ENCODE assay signal across 8 cellular contexts in the genomic region with DNA sequence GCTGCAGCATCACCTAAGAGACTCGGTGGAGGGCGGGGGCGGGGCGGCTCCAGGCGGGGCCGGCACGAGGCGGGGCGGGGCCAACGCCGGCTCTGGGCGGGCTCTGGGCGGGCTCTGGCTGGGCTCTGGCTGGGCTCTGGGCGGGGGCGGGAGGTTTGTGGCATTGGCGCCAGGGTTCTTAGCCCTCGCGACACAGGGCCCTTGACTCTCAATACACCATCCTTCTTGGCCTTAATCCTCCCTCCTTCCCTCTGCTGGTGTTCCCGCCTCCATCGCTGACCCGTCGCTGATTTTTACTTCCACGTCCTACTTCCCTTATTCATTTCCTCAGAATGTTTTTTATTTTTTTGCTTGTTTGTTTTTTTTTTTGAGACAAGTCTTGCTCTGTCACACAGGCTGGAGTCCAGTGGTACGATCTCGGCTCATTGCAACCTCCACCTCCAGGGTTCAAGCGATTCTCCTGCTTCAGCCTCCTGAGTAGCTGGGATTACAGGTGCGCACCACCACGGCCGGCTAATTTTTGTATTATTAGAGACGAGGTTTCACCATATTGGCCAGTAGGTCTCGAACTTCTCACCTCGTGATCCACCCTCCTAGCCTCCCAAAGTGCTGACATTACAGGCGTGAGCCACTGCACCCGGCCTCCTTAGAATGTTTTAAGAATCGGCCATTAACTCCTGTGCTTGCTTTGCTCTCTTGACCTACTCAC. TPM values are rescaled to one million over a fixed set of nuclear protein-coding genes. Genes with fewer than 3 reads are reported as not detected.
DNase-seq lines count a peak whose midpoint lies in the region; ATAC-seq and TF ChIP-seq lines count a peak whose summit lies in the region.

A gene with protein sequence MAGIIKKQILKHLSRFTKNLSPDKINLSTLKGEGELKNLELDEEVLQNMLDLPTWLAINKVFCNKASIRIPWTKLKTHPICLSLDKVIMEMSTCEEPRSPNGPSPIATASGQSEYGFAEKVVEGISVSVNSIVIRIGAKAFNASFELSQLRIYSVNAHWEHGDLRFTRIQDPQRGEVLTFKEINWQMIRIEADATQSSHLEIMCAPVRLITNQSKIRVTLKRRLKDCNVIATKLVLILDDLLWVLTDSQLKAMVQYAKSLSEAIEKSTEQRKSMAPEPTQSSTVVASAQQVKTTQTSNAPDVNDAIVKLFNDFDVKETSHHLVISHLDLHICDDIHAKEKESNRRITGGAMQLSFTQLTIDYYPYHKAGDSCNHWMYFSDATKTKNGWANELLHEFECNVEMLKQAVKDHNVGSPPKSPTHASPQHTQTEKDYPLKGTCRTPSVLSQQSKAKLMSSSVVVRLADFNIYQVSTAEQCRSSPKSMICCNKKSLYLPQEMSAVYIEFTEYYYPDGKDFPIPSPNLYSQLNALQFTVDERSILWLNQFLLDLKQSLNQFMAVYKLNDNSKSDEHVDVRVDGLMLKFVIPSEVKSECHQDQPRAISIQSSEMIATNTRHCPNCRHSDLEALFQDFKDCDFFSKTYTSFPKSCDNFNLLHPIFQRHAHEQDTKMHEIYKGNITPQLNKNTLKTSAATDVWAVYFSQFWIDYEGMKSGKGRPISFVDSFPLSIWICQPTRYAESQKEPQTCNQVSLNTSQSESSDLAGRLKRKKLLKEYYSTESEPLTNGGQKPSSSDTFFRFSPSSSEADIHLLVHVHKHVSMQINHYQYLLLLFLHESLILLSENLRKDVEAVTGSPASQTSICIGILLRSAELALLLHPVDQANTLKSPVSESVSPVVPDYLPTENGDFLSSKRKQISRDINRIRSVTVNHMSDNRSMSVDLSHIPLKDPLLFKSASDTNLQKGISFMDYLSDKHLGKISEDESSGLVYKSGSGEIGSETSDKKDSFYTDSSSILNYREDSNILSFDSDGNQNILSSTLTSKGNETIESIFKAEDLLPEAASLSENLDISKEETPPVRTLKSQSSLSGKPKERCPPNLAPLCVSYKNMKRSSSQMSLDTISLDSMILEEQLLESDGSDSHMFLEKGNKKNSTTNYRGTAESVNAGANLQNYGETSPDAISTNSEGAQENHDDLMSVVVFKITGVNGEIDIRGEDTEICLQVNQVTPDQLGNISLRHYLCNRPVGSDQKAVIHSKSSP (N-terminal part only) (minus strand): TSS at position 24 of the 709 bp plus-strand sequence. CDS start 239 bp downstream, outside the sequence.

- intact Hi-C loops in tibial artery (cut with DNase I; ENCODE audit: low total_unique reads) = loop anchor here (5.0 kb wide), 1 partner anchor 231 kb away; no protein-coding TSS in a partner anchor

- peak within 1 kb of the TSS; percentile 71 for H3K14ac ChIP-seq in trophoblast cell (ENCODE audit: low read length)

- peak within 1 kb of the TSS; percentile 80 for H4K91ac ChIP-seq in trophoblast cell (ENCODE audit: low read depth, low read length)

- H3K27me3 ChIP-seq in cardiac muscle cell (no peaks in the 10 kb centered on the region), trophoblast cell (ENCODE audit: insufficient read depth, low read length) (no peaks in the 10 kb centered on the region), tibial artery (no peaks in the 10 kb centered on the region)

- no CpG with 5 or more reads among the region's 35 CpGs for WGBS in trophoblast cell (ENCODE audit: extremely low coverage, insufficient coverage, insufficient read length)

- H2AFZ ChIP-seq in trophoblast cell (ENCODE audit: insufficient read depth, low read length, poor library complexity) = peak within 1 kb of the TSS; percentile 38

- peak within 1 kb of the TSS; percentile 27 for H2BK12ac ChIP-seq in trophoblast cell (ENCODE audit: low read length)

- H3K36me3 ChIP-seq in cardiac muscle cell = no peaks in the 10 kb centered on the region
- no peaks in the 10 kb centered on the region for H3K36me3 ChIP-seq in trophoblast cell (ENCODE audit: control insufficient read depth in 1 of 2, insufficient read depth in 2 of 2, low read length in 2 of 2)
- no peaks in the 10 kb centered on the region for H3K36me3 ChIP-seq in tibial artery

- H4K8ac ChIP-seq in trophoblast cell (ENCODE audit: low read depth, low read length) = peak within 1 kb of the TSS; percentile 71

- H3K79me1 ChIP-seq in trophoblast cell (ENCODE audit: low read length) = peaks cover 8% of the 10 kb centered on the region

- peaks cover 17% of the 10 kb centered on the region for H3K4me1 ChIP-seq in cardiac muscle cell (ENCODE audit: low read depth)
- peaks cover 0 to 2% of the 10 kb centered on the region in 2 experiments for H3K4me1 ChIP-seq in trophoblast cell (ENCODE audit: control insufficient read depth in 1 of 2, insufficient read depth in 2 of 2, low read length in 2 of 2)
- peaks cover 0 to 38% (median 20%) of the 10 kb centered on the region in 4 donors for H3K4me1 ChIP-seq in tibial artery

- H3K4me3 ChIP-seq in GM12875 (ENCODE audit: low read depth, low read length) (peak within 1 kb of the TSS; percentile 98), cardiac muscle cell (peak within 1 kb of the TSS; percentile 97), trophoblast cell (ENCODE audit: low read depth, low read length) (peak within 1 kb of the TSS; percentile 90), tibial artery (peak within 1 kb of the TSS; percentile 97 to 99)

- peak within 1 kb of the TSS; percentile 70 for H3K18ac ChIP-seq in trophoblast cell (ENCODE audit: low read length)

- no peak within 1 kb of the TSS for H3K23ac ChIP-seq in trophoblast cell (ENCODE audit: low read length)

- H3K27ac ChIP-seq in cardiac muscle cell (peak within 1 kb of the TSS; percentile 97), trophoblast cell (ENCODE audit: low read depth, low read length) (peak within 1 kb of the TSS; percentile 62), tibial artery (peak within 1 kb of the TSS; percentile 100)

- DNase-seq in NCI-H1417 (lab: John Stamatoyannopoulos, UW) (peak; percentile 95 to 97 (median 96)), T follicular helper cell (ENCODE audit: low read depth) (peak; percentile 87), cardiac muscle cell (ENCODE audit: low read depth in 1 of 2, low spot score in 1 of 2) (peak; percentile 87 to 94), trophoblast cell (peak; percentile 81 to 83), tibial artery (peak; percentile 91 to 97)
- DNase-seq in activated naive CD8-positive, alpha-beta T cell treated with anti-CD3 and anti-CD28 coated beads, Interleukin-2, amount 50 U/mL, for 16 hours (ENCODE audit: low read depth, low spot score) = peak; percentile 87

- peak within 1 kb of the TSS; percentile 71 for H3K4ac ChIP-seq in trophoblast cell (ENCODE audit: low read depth, low read length)

- peak within 1 kb of the TSS; percentile 79 for H3K9ac ChIP-seq in trophoblast cell (ENCODE audit: low read length)

- peak within 1 kb of the TSS; percentile 59 for H2BK120ac ChIP-seq in trophoblast cell (ENCODE audit: insufficient read depth, low read length, poor library complexity)

- peak within 1 kb of the TSS; percentile 24 for H4K12ac ChIP-seq in trophoblast cell (ENCODE audit: low read depth, low read length)

- H3K4me2 ChIP-seq in trophoblast cell (ENCODE audit: low read length) = peak within 1 kb of the TSS; percentile 99

- peaks cover 7% of the 10 kb centered on the region for H3K79me2 ChIP-seq in trophoblast cell (ENCODE audit: control insufficient read depth, insufficient read depth, low read length, poor library complexity)

- peak within 1 kb of the TSS; percentile 39 for H2AK5ac ChIP-seq in trophoblast cell (ENCODE audit: low read length)

- peak; percentile 78 for ATAC-seq in HG02763 (IDR thresholded peaks at IDR 0.05; ENCODE audit: unreplicated experiment)

- TF ChIP-seq CTCF in GM12875 (IDR thresholded peaks at IDR 0.05; ENCODE audit: borderline replicate concordance, insufficient read depth, low read depth, low read length) (no peak), cardiac muscle cell (IDR thresholded peaks at IDR 0.05; ENCODE audit: low read depth, low read length) (no peak), tibial artery (IDR thresholded peaks at IDR 0.05) (no peak)

- peak within 1 kb of the TSS; percentile 78 for H2BK5ac ChIP-seq in trophoblast cell (ENCODE audit: low read depth, low read length, poor library complexity)

- no peaks in the 10 kb centered on the region for H3K9me3 ChIP-seq in cardiac muscle cell (ENCODE audit: low read depth)
- peaks cover 1% of the 10 kb centered on the region for H3K9me3 ChIP-seq in trophoblast cell (ENCODE audit: insufficient read depth, low read depth, low read length)
- H3K9me3 ChIP-seq in tibial artery = no peaks in the 10 kb centered on the region

RNA-seq across cellular contexts. Expression of the gene that starts here (rescaled TPM):
- total RNA-seq in cardiac muscle cell = 13.9 and 21.9 TPM in 2 replicates
- polyA plus RNA-seq in cardiac muscle cell = 14.1 and 20.9 TPM in 2 replicates
- 7.3 TPM in 2 replicates for polyA plus RNA-seq in trophoblast cell (2013)

Comparison
In these comparisons a context has a peak if more than half of its experiments do, and no peak if none do; other contexts are left out.
1. Peak in every context shown above with its lines: DNase-seq, ATAC-seq, H3K4me3 ChIP-seq and H3K27ac ChIP-seq.